In genomic region chr22:24481641-24482040, GRCh38 we compare ENCODE assay signal across 19 cellular contexts. TPM values are rescaled to one million over a fixed set of nuclear protein-coding genes. Genes with fewer than 3 reads are reported as not detected.
"Had no signal": no experiment of that assay in that cellular context is flagged by ENCODE, and none has a peak within 500 bp of the region (broad histone marks: within the 10 kb centered on the region; RNA-seq: fewer than 3 reads in every experiment).

No MANE protein-coding gene starts in this region.

- H3K36me3 ChIP-seq: ascending aorta, breast epithelium, neural progenitor cell, sigmoid colon, upper lobe of left lung, WERI-Rb-1 had no signal

- H3K9ac ChIP-seq: neural progenitor cell had no signal

- H3K27ac ChIP-seq: ascending aorta, coronary artery, neural progenitor cell, psoas muscle, testis, WERI-Rb-1 had no signal

- H3K27me3 ChIP-seq: ascending aorta, breast epithelium, neural progenitor cell, sigmoid colon, testis, upper lobe of left lung had no signal

- H3K4me2 ChIP-seq: neural progenitor cell had no signal

- FAIRE-seq: frontal cortex had no signal

- H2AFZ ChIP-seq: neural progenitor cell had no signal

- DNase-seq: activated CD4-positive, alpha-beta T cell treated with anti-CD3 and anti-CD28 coated beads, Interleukin-2, amount 50 U/mL, for 4 hours; activated effector memory CD4-positive, alpha-beta T cell treated with anti-CD3 and anti-CD28 coated beads, Interleukin-2, amount 50 U/mL, for 16 hours; activated T-cell treated with anti-CD3 and anti-CD28 coated beads, Interleukin-2, amount 50 U/mL, for 72 hours; hypothalamus; islet precursor cell; psoas muscle; sigmoid colon; stimulated activated CD4-positive, alpha-beta T cell treated with anti-CD3 and anti-CD28 coated beads, Interleukin-4, amount 100 ng/mL, for 4 hours; testis; upper lobe of left lung; WERI-Rb-1 had no signal

- H3K9me3 ChIP-seq: ascending aorta, breast epithelium, psoas muscle, sigmoid colon, testis, upper lobe of left lung had no signal

- ATAC-seq: activated T-cell treated with anti-CD3 and anti-CD28 coated beads, Interleukin-2, amount 50 U/mL, for 72 hours; stimulated activated memory B cell treated with anti-CD40 and anti-IgM and Interleukin-4, amounts not matched to agents 10 μg/mL and 1 μg/mL and 100 μg/mL, for 72 hours had no signal

- H3K4me1 ChIP-seq: ascending aorta, neural progenitor cell, testis had no signal

- H3K4me3 ChIP-seq: ascending aorta, breast epithelium, coronary artery, neural progenitor cell, psoas muscle, sigmoid colon, testis, upper lobe of left lung had no signal

RNA-seq across cellular contexts. Expression of gene UPB1, which starts 13.5 kb away (rescaled TPM):
- total RNA-seq: activated CD8-positive, alpha-beta memory T cell treated with anti-CD3 and anti-CD28 coated beads for 36 hours; ascending aorta; osteocyte had no signal
